ENCODE assay signal across 8 cellular contexts in genomic region chr7:76317782-76318487, GRCh38. TPM values are rescaled to one million over a fixed set of nuclear protein-coding genes. Genes with fewer than 3 reads are reported as not detected.
DNase-seq lines count a peak whose midpoint lies in the region; TF ChIP-seq lines count a peak whose summit lies in the region.

No MANE protein-coding gene starts in this region.

- H3K27ac ChIP-seq in MM.1S (ENCODE audit: low read length) (peak overlapping the region; percentile 95), subcutaneous abdominal adipose tissue (ENCODE audit: low read depth, low read length) (peak overlapping the region; percentile 91)

- H3K9me3 ChIP-seq in HAP-1 (no peaks in the 10 kb centered on the region), MM.1S (replicated peaks; ENCODE audit: insufficient read depth, low read length) (no peaks in the 10 kb centered on the region), neuron (ENCODE audit: low read length) (no peaks in the 10 kb centered on the region), subcutaneous abdominal adipose tissue (ENCODE audit: control insufficient read depth in 5 of 5, low read length in 5 of 5) (no peaks in the 10 kb centered on the region)

- no peaks in the 10 kb centered on the region; the same call in 1 of the 2 replicates for H3K79me2 ChIP-seq in MM.1S (ENCODE audit: low read length)

- no peaks in the 10 kb centered on the region for H3K36me3 ChIP-seq in HAP-1 (replicated peaks)
- no peaks in the 10 kb centered on the region for H3K36me3 ChIP-seq in MM.1S (replicated peaks; ENCODE audit: insufficient read depth, low read length)
- H3K36me3 ChIP-seq in neuron (ENCODE audit: insufficient read depth, low read length), result peaks cover 4% of the 10 kb centered on the region
- peaks cover 0 to 11% (median 6%) of the 10 kb centered on the region in 5 donors for H3K36me3 ChIP-seq in subcutaneous abdominal adipose tissue (ENCODE audit: control insufficient read depth in 5 of 5, insufficient read depth in 5 of 5, low read length in 5 of 5)

- in situ Hi-C loops in G401 (cut with HindIII; ENCODE audit: low sequenced_read_pairs) (no loop called here), HAP-1 (cut with MboI; ENCODE audit: low sequenced_read_pairs) (no loop called here)

- peaks cover 34% of the 10 kb centered on the region for H3F3A ChIP-seq in MM.1S (ENCODE audit: insufficient read depth, low read length)

- no peaks in the 10 kb centered on the region for H3K9me2 ChIP-seq in MM.1S (replicated peaks; ENCODE audit: insufficient read depth, low read length)

- no peaks in the 10 kb centered on the region for H3K27me3 ChIP-seq in HAP-1 (ENCODE audit: low read depth)
- no peaks in the 10 kb centered on the region for H3K27me3 ChIP-seq in MM.1S (replicated peaks; ENCODE audit: insufficient read depth, low read length)
- no peaks in the 10 kb centered on the region for H3K27me3 ChIP-seq in neuron (ENCODE audit: insufficient read depth, low read length)
- H3K27me3 ChIP-seq in subcutaneous abdominal adipose tissue (ENCODE audit: control insufficient read depth in 5 of 5, insufficient read depth in 4 of 5, low read length in 5 of 5), result no peaks in the 10 kb centered on the region

- H3K4me1 ChIP-seq in HAP-1 (peaks cover 12% of the 10 kb centered on the region), MM.1S (ENCODE audit: low read length) (peaks cover 18% of the 10 kb centered on the region), neuron (ENCODE audit: insufficient read depth, low read length) (peaks cover 14% of the 10 kb centered on the region), subcutaneous abdominal adipose tissue (ENCODE audit: control insufficient read depth in 5 of 5, insufficient read depth in 5 of 5, low read length in 5 of 5) (peaks cover 2 to 49% (median 42%) of the 10 kb centered on the region in 5 donors)

- H4K20me1 ChIP-seq in MM.1S (ENCODE audit: insufficient read depth, low read length), result no peaks in the 10 kb centered on the region

- peak overlapping the region; percentile 96 for H2AFZ ChIP-seq in MM.1S (ENCODE audit: low read length)
- H2AFZ ChIP-seq in neuron (ENCODE audit: low read depth, low read length), result peak overlapping the region; percentile 24

- peak overlapping the region; percentile 53 for H3K4me3 ChIP-seq in HAP-1
- peak overlapping the region; percentile 89 for H3K4me3 ChIP-seq in MM.1S (ENCODE audit: low read length)
- peak overlapping the region; percentile 72 to 92 for H3K4me3 ChIP-seq in foreskin fibroblast (ENCODE audit: low read depth in 1 of 2, low read length in 2 of 2)
- peak overlapping the region; percentile 64 for H3K4me3 ChIP-seq in neuron (ENCODE audit: low read length)
- peak overlapping the region; percentile 70 to 83 (median 76) for H3K4me3 ChIP-seq in subcutaneous abdominal adipose tissue (ENCODE audit: low read depth in 1 of 5, low read length in 5 of 5)

- TF ChIP-seq CTCF in MM.1S (IDR thresholded peaks at IDR 0.05; ENCODE audit: low read length), result no peak
- TF ChIP-seq CTCF in foreskin fibroblast (IDR thresholded peaks at IDR 0.05; ENCODE audit: low read depth, low read length), result no peak

- DNase-seq in G401 (ENCODE audit: low spot score) (peak; percentile 98), HAP-1 (ENCODE audit: low spot score in 2 of 2) (peak; percentile 95 to 98), MM.1S (peak; percentile 98), SHP77 treated with DMSO at 0.1 percent for 48 hours (lab: John Stamatoyannopoulos, UW) (peak; percentile 93), activated gamma-delta T cell treated with Interleukin-2 at 50 U/mL for 16 hours (peak; percentile 97), foreskin fibroblast (peak; percentile 97 to 99)

- H3K4me2 ChIP-seq in MM.1S (ENCODE audit: low read depth, low read length), result peak overlapping the region; percentile 94

- H3K9ac ChIP-seq in MM.1S (ENCODE audit: low read length) (peak overlapping the region; percentile 93), subcutaneous abdominal adipose tissue (ENCODE audit: low read length in 5 of 5) (peak overlapping the region; percentile 63 to 85 (median 80))

RNA-seq across cellular contexts. Expression of gene HSPB1, which starts 15.5 kb away (rescaled TPM):
- total RNA-seq in G401 (2014; rRNA removed; shearing (Covaris generic)), result 129 and 145 TPM in 2 replicates

RNA-seq across cellular contexts. Expression of gene YWHAG, which starts 40.9 kb away (rescaled TPM):
- 88.9 and 113 TPM in 2 replicates for total RNA-seq in G401 (2014; rRNA removed; shearing (Covaris generic))

Comparison
In these comparisons a context has a peak if more than half of its experiments do, and no peak if none do; other contexts are left out.
1. Peak in every context shown above with its lines: DNase-seq, H3K4me3 ChIP-seq and H3K27ac ChIP-seq.